12 cellular contexts compared by ENCODE assay signal in genomic region chr12:65525501-65526141, GRCh38.
DNase-seq lines count a peak whose midpoint lies in the region; FAIRE-seq and TF ChIP-seq lines count a peak whose summit lies in the region.
"Had no signal": no experiment of that assay in that cellular context is flagged by ENCODE, and none has a peak within 500 bp of the region (broad histone marks: within the 10 kb centered on the region; RNA-seq: fewer than 3 reads in every experiment).

No MANE protein-coding gene starts in this region.

- no peaks in the 10 kb centered on the region for H3K36me3 Mint-ChIP-seq in immature natural killer cell
- peaks cover 3% of the 10 kb centered on the region for H3K36me3 Mint-ChIP-seq in neural progenitor cell

- H3K27me3 Mint-ChIP-seq in immature natural killer cell (ENCODE audit: low read depth in 3 of 3) (peaks cover 0 to 9% (median 0%) of the 10 kb centered on the region in 3 donors), neural progenitor cell (ENCODE audit: insufficient read depth, low read depth) (peaks cover 6% of the 10 kb centered on the region)
- H3K27me3 Mint-ChIP-seq: CD4-positive, alpha-beta T cell had no signal

- H3K9ac ChIP-seq in keratinocyte (ENCODE audit: control insufficient read depth, extremely low read depth, insufficient read depth, low read length) (peak overlapping the region; percentile 56), neural progenitor cell (no peak overlapping the region)

- H3K4me1 ChIP-seq in keratinocyte (ENCODE audit: control insufficient read depth, extremely low read depth, insufficient read depth, low read length): peaks cover 43% of the 10 kb centered on the region
- no peaks in the 10 kb centered on the region for H3K4me1 ChIP-seq in tibial artery
- peaks cover 8% of the 10 kb centered on the region for H3K4me1 ChIP-seq in neural progenitor cell
- H3K4me1 ChIP-seq: psoas muscle, testis had no signal

- no peak overlapping the region for H3K27ac Mint-ChIP-seq in immature natural killer cell
- no peak overlapping the region for H3K27ac Mint-ChIP-seq in neural progenitor cell
- H3K27ac Mint-ChIP-seq: CD4-positive, alpha-beta T cell had no signal

- H3K4me3 ChIP-seq in HFF-Myc (replicated peaks; ENCODE audit: low read depth, low read length) (no peak overlapping the region), brain microvascular endothelial cell (ENCODE audit: low read depth, low read length) (no peak overlapping the region), keratinocyte (ENCODE audit: control insufficient read depth in 2 of 3, extremely low read depth in 1 of 3, insufficient read depth in 2 of 3, low read depth in 1 of 3, low read length in 3 of 3) (no peak overlapping the region), tibial artery (no peak overlapping the region), neural progenitor cell (no peak overlapping the region)
- H3K4me3 ChIP-seq: psoas muscle, testis had no signal

- no peaks in the 10 kb centered on the region for H3K9me1 ChIP-seq in keratinocyte (ENCODE audit: control insufficient read depth, extremely low read depth, insufficient read depth, low read length)

- dilution Hi-C loops in keratinocyte (cut with MboI; ENCODE audit: extremely low pct_ligation_motif_present, low sequenced_read_pairs): no loop called here

- H3K9me3 ChIP-seq in keratinocyte (ENCODE audit: control insufficient read depth, low read depth, low read length): peaks cover 2% of the 10 kb centered on the region
- no peaks in the 10 kb centered on the region for H3K9me3 ChIP-seq in tibial artery
- no peaks in the 10 kb centered on the region for H3K9me3 ChIP-seq in neural progenitor cell (ENCODE audit: low read depth)
- H3K9me3 ChIP-seq: testis had no signal

- H3K4me1 Mint-ChIP-seq in immature natural killer cell: no peaks in the 10 kb centered on the region
- peaks cover 3% of the 10 kb centered on the region for H3K4me1 Mint-ChIP-seq in neural progenitor cell

- peaks cover 0 to 6% (median 0%) of the 10 kb centered on the region in 6 donors for H3K9me3 Mint-ChIP-seq in immature natural killer cell
- peaks cover 24% of the 10 kb centered on the region for H3K9me3 Mint-ChIP-seq in neural progenitor cell
- H3K9me3 Mint-ChIP-seq: CD4-positive, alpha-beta T cell had no signal

- in situ Hi-C loops in brain microvascular endothelial cell (cut with HindIII; ENCODE audit: low pct_ligation_motif_present, low sequenced_read_pairs): no loop called here

- H3K36me3 ChIP-seq in brain microvascular endothelial cell (replicated peaks) (no peaks in the 10 kb centered on the region), keratinocyte (ENCODE audit: control insufficient read depth in 2 of 2, extremely low read depth in 1 of 2, insufficient read depth in 2 of 2, low read length in 2 of 2) (no peaks in the 10 kb centered on the region), tibial artery (no peaks in the 10 kb centered on the region), neural progenitor cell (no peaks in the 10 kb centered on the region)

- H3F3A ChIP-seq in neural progenitor cell (ENCODE audit: low read depth): no peaks in the 10 kb centered on the region

- DNase-seq in AG20443 (ENCODE audit: low spot score) (peak; percentile 80), HFF-Myc (ENCODE audit: extremely low read depth, low read depth) (peak; percentile 83), brain microvascular endothelial cell (peak; percentile 89), keratinocyte (ENCODE audit: low read depth, low spot score) (peak; percentile 83), cerebellum (ENCODE audit: low spot score) (no peak), immature natural killer cell (no peak), tibial artery (no peak), neural progenitor cell (ENCODE audit: low spot score) (no peak)
- DNase-seq: CD4-positive, alpha-beta T cell; NCI-H2227 treated with DMSO at 0.1 percent for 48 hours; psoas muscle; testis had no signal

- FAIRE-seq in keratinocyte (lab: Jason Lieb, UNC): peak; percentile 96

- peak overlapping the region; percentile 54 for H3K4me2 ChIP-seq in keratinocyte (ENCODE audit: control insufficient read depth, extremely low read depth, insufficient read depth, low read depth, low read length)
- H3K4me2 ChIP-seq in neural progenitor cell: no peak overlapping the region

- H3K4me3 Mint-ChIP-seq in immature natural killer cell: no peak overlapping the region
- no peak overlapping the region for H3K4me3 Mint-ChIP-seq in neural progenitor cell
- H3K4me3 Mint-ChIP-seq: CD4-positive, alpha-beta T cell had no signal

- H4K20me1 ChIP-seq in keratinocyte (ENCODE audit: control insufficient read depth, extremely low read depth, insufficient read depth, low read length): no peaks in the 10 kb centered on the region
- H4K20me1 ChIP-seq in neural progenitor cell (ENCODE audit: low read depth): no peaks in the 10 kb centered on the region

- intact Hi-C loops in tibial artery (cut with DNase I; ENCODE audit: low total_unique reads): no loop called here

- peak overlapping the region; percentile 84 for H3K27ac ChIP-seq in brain microvascular endothelial cell
- peak overlapping the region; percentile 86 for H3K27ac ChIP-seq in keratinocyte (ENCODE audit: control insufficient read depth, insufficient read depth, low read length)
- no peak overlapping the region for H3K27ac ChIP-seq in tibial artery
- no peak overlapping the region for H3K27ac ChIP-seq in neural progenitor cell
- H3K27ac ChIP-seq: psoas muscle, testis had no signal

- H2AFZ ChIP-seq in keratinocyte (ENCODE audit: control insufficient read depth, low read length) (no peak overlapping the region), neural progenitor cell (replicated peaks) (no peak overlapping the region)

- H3K27me3 ChIP-seq in brain microvascular endothelial cell (replicated peaks) (no peaks in the 10 kb centered on the region), keratinocyte (ENCODE audit: control insufficient read depth, extremely low read depth, insufficient read depth, low read length) (no peaks in the 10 kb centered on the region), tibial artery (no peaks in the 10 kb centered on the region), neural progenitor cell (no peaks in the 10 kb centered on the region)
- H3K27me3 ChIP-seq: testis had no signal

- no peaks in the 10 kb centered on the region for H3K79me2 ChIP-seq in keratinocyte (ENCODE audit: control insufficient read depth, insufficient read depth, low read length)
- no peaks in the 10 kb centered on the region for H3K79me2 ChIP-seq in neural progenitor cell (ENCODE audit: low read depth)

- TF ChIP-seq CTCF in HFF-Myc (IDR thresholded peaks at IDR 0.05; ENCODE audit: low read depth, low read length, missing control alignments) (no peak), brain microvascular endothelial cell (IDR thresholded peaks at IDR 0.05; ENCODE audit: low read depth, low read length, missing control alignments) (no peak), keratinocyte (optimal IDR thresholded peaks at IDR 0.05 in 1 of 3, IDR thresholded peaks at IDR 0.05 in 1 of 3, conservative IDR thresholded peaks at IDR 0.05 in 1 of 3; ENCODE audit: extremely low read depth in 1 of 3, insufficient read depth in 2 of 3, low read length in 3 of 3) (no peak), tibial artery (IDR thresholded peaks at IDR 0.05) (no peak), neural progenitor cell (IDR thresholded peaks at IDR 0.05) (no peak)

Comparison
In these comparisons a context has a peak if more than half of its experiments do, and no peak if none do; other contexts are left out.
1. DNase-seq: peak in AG20443 (single experiment), HFF-Myc (single experiment), brain microvascular endothelial cell (single experiment) and keratinocyte (single experiment); none in cerebellum (single experiment), immature natural killer cell (0 of 3), tibial artery (0 of 2) and neural progenitor cell (single experiment).
2. H3K27ac ChIP-seq: peak in brain microvascular endothelial cell (single experiment) and keratinocyte (single experiment); none in tibial artery (0 of 2) and neural progenitor cell (single experiment).